8 cellular contexts compared by ENCODE assay signal in genomic region chr4:4387531-4388311, GRCh38. TPM values are rescaled to one million over a fixed set of nuclear protein-coding genes. Genes with fewer than 3 reads are reported as not detected.
DNase-seq lines count a peak whose midpoint lies in the region; ATAC-seq and TF ChIP-seq lines count a peak whose summit lies in the region.

No MANE protein-coding gene starts in this region.

- ATAC-seq in T-cell (replicated peaks in 1 of 4): peak; percentile 2 to 51 (median 7)
- no peak for ATAC-seq in left colon
- no peak for ATAC-seq in HG02678 (IDR thresholded peaks at IDR 0.05; ENCODE audit: unreplicated experiment)
- no peak for ATAC-seq in GM21717 (IDR thresholded peaks at IDR 0.05; ENCODE audit: unreplicated experiment)

- intact Hi-C loops in left colon (cut with DNase I, micrococcal nuclease): no loop called here

- TF ChIP-seq CTCF in fibroblast of the aortic adventitia (IDR thresholded peaks at IDR 0.05; ENCODE audit: insufficient read depth, low read length): no peak

- DNase-seq in NCI-H146 (lab: John Stamatoyannopoulos, UW) (peak; percentile 21), NCI-H146 treated with DMSO at 0.1 percent for 48 hours (lab: John Stamatoyannopoulos, UW; ENCODE audit: unreplicated experiment) (no peak), T-cell (peak in 27 of 34 experiments; percentile 7 to 54 (median 21)), fibroblast of the aortic adventitia (ENCODE audit: low read depth) (no peak), skeletal muscle cell (ENCODE audit: low read depth) (no peak), left colon (no peak)

- CTCF ChIA-PET in T-cell (lab: Charles Lee): no interaction called here

- H3K27ac Mint-ChIP-seq in T-cell: peak overlapping the region in 1 of 2 donors; percentile 28

- peaks cover 7% of the 10 kb centered on the region for H3K36me3 Mint-ChIP-seq in T-cell

- H3K4me3 Mint-ChIP-seq in T-cell: peak overlapping the region; percentile 58 to 86 (median 78)

- H3K4me3 ChIP-seq in fibroblast of the aortic adventitia (ENCODE audit: low read depth, low read length) (peak overlapping the region; percentile 53), skeletal muscle cell (ENCODE audit: low read depth, low read length) (peak overlapping the region; percentile 43)

- H3K27me3 Mint-ChIP-seq in T-cell: peaks cover 18 to 27% of the 10 kb centered on the region in 2 donors

- H3K4me1 Mint-ChIP-seq in T-cell: peaks cover 11 to 21% (median 20%) of the 10 kb centered on the region in 3 donors

- no peaks in the 10 kb centered on the region for H3K9me3 Mint-ChIP-seq in T-cell

- POLR2A ChIA-PET in T-cell (lab: Charles Lee): no interaction called here

RNA-seq across cellular contexts. Expression of gene NSG1, which starts 0.8 kb away (rescaled TPM):
- total RNA-seq in T-cell (10 to 100 TPM; 14.2 to 42.8 (median 19.2) TPM), fibroblast of the aortic adventitia (ENCODE audit: low replicate concordance) (0.09 and 2.7 TPM in 2 replicates), left colon (1 to 10 TPM; 2.6 to 3.0 TPM)

Comparison
In these comparisons a context has a peak if more than half of its experiments do, and no peak if none do; other contexts are left out.
1. DNase-seq: peak in NCI-H146 (single experiment) and T-cell (27 of 34); none in NCI-H146 treated with DMSO at 0.1 percent for 48 hours (single experiment), fibroblast of the aortic adventitia (single experiment), skeletal muscle cell (single experiment) and left colon (0 of 2).
2. ATAC-seq: peak in T-cell (4 of 4); none in left colon (single experiment), HG02678 (single experiment) and GM21717 (single experiment).